26 cellular contexts compared by ENCODE assay signal in genomic region chr11:17217395-17217794, GRCh38.
"Had no signal": no experiment of that assay in that cellular context is flagged by ENCODE, and none has a peak within 500 bp of the region (broad histone marks: within the 10 kb centered on the region; RNA-seq: fewer than 3 reads in every experiment).

No MANE protein-coding gene starts in this region.

- H3K27me3 ChIP-seq: pancreas, right lobe of liver, sigmoid colon, stomach, thyroid gland, tibial nerve, upper lobe of left lung, vagina had no signal

- H3K9me3 ChIP-seq: neutrophil, pancreas, prostate gland, right lobe of liver, sigmoid colon, stomach, thoracic aorta, thyroid gland, vagina had no signal

- H3K27ac ChIP-seq: neutrophil, pancreas, prostate gland, right lobe of liver, sigmoid colon, stomach, thoracic aorta, thyroid gland, tibial nerve, upper lobe of left lung, vagina had no signal

- H3K27me3 Mint-ChIP-seq: stimulated activated naive B cell treated with anti-CD40 and anti-IgM and Interleukin-4, amounts not matched to agents 10 μg/mL and 1 μg/mL and 100 μg/mL, for 72 hours had no signal

- H3K27ac Mint-ChIP-seq: natural killer cell treated with Interleukin-12 subunit alpha and Interleukin-12 subunit beta and Interleukin-15 and Interleukin-18, amount 100 ng/mL, for 72 hours; nephron progenitor cell; stimulated activated effector memory CD8-positive, alpha-beta T cell treated with anti-CD3 and anti-CD28 coated beads, Interleukin-12 subunit alpha, Interleukin-12 subunit beta, amount 100 ng/mL, for 72 hours; stimulated activated naive B cell treated with anti-CD40 and anti-IgM and Interleukin-4, amounts not matched to agents 10 μg/mL and 1 μg/mL and 100 μg/mL, for 72 hours; stimulated activated naive CD8-positive, alpha-beta T cell treated with anti-CD3 and anti-CD28 coated beads, Interleukin-15, Interleukin-2, amounts not matched to agents 100 ng/mL and 50 ng/mL, for 24 hours had no signal

- H3K4me1 ChIP-seq: pancreas, prostate gland, right lobe of liver, sigmoid colon, stomach, tibial nerve, upper lobe of left lung, vagina had no signal

- ATAC-seq: natural killer cell treated with Interleukin-12 subunit alpha and Interleukin-12 subunit beta and Interleukin-15 and Interleukin-18, amount 100 ng/mL, for 72 hours; pancreas; right cardiac atrium; right lobe of liver; stimulated activated effector memory CD8-positive, alpha-beta T cell treated with anti-CD3 and anti-CD28 coated beads, Interleukin-12 subunit alpha, Interleukin-12 subunit beta, amount 100 ng/mL, for 72 hours; stimulated activated naive B cell treated with anti-CD40 and anti-IgM and Interleukin-4, amounts not matched to agents 10 μg/mL and 1 μg/mL and 100 μg/mL, for 72 hours had no signal

- DNase-seq: nephron progenitor cell; nucleus accumbens; pancreas; right cardiac atrium; right lobe of liver; sigmoid colon; small intestine; stimulated activated CD4-positive, alpha-beta T cell treated with anti-CD3 and anti-CD28 coated beads, Interleukin-15, amount 100 ng/mL, for 24 hours; stimulated activated CD4-positive, alpha-beta T cell treated with anti-CD3 and anti-CD28 coated beads, Interleukin-2, amount 100 ng/mL, for 24 hours; stimulated activated CD4-positive, alpha-beta T cell treated with anti-CD3 and anti-CD28 coated beads, Interleukin-2, amount 100 ng/mL, for 48 hours; stimulated activated CD4-positive, alpha-beta T cell treated with anti-CD3 and anti-CD28 coated beads, Interleukin-4, amount 100 ng/mL, for 24 hours; stimulated activated naive B cell treated with anti-CD40 and anti-IgM and Interleukin-4, amounts not matched to agents 10 μg/mL and 1 μg/mL and 100 μg/mL, for 72 hours; stimulated activated naive CD4-positive, alpha-beta T cell treated with Interleukin-2 at 50 U/mL for 16 hours; stomach; thyroid gland; trophoblast cell; upper lobe of left lung had no signal

- H3K4me3 Mint-ChIP-seq: natural killer cell treated with Interleukin-12 subunit alpha and Interleukin-12 subunit beta and Interleukin-15 and Interleukin-18, amount 100 ng/mL, for 72 hours; nephron progenitor cell; neural crest cell; stimulated activated effector memory CD8-positive, alpha-beta T cell treated with anti-CD3 and anti-CD28 coated beads, Interleukin-12 subunit alpha, Interleukin-12 subunit beta, amount 100 ng/mL, for 72 hours; stimulated activated naive B cell treated with anti-CD40 and anti-IgM and Interleukin-4, amounts not matched to agents 10 μg/mL and 1 μg/mL and 100 μg/mL, for 72 hours; stimulated activated naive CD8-positive, alpha-beta T cell treated with anti-CD3 and anti-CD28 coated beads, Interleukin-15, Interleukin-2, amounts not matched to agents 100 ng/mL and 50 ng/mL, for 24 hours had no signal

- H3K4me1 Mint-ChIP-seq: nephron progenitor cell; neural crest cell; stimulated activated effector memory CD8-positive, alpha-beta T cell treated with anti-CD3 and anti-CD28 coated beads, Interleukin-12 subunit alpha, Interleukin-12 subunit beta, amount 100 ng/mL, for 72 hours had no signal

- H3K36me3 Mint-ChIP-seq: stimulated activated effector memory CD8-positive, alpha-beta T cell treated with anti-CD3 and anti-CD28 coated beads, Interleukin-12 subunit alpha, Interleukin-12 subunit beta, amount 100 ng/mL, for 72 hours had no signal

- H3K4me3 ChIP-seq: pancreas, prostate gland, right lobe of liver, sigmoid colon, stomach, thoracic aorta, thyroid gland, tibial nerve, upper lobe of left lung, vagina had no signal

- H3K9me3 Mint-ChIP-seq: natural killer cell treated with Interleukin-12 subunit alpha and Interleukin-12 subunit beta and Interleukin-15 and Interleukin-18, amount 100 ng/mL, for 72 hours; stimulated activated effector memory CD8-positive, alpha-beta T cell treated with anti-CD3 and anti-CD28 coated beads, Interleukin-12 subunit alpha, Interleukin-12 subunit beta, amount 100 ng/mL, for 72 hours; stimulated activated naive B cell treated with anti-CD40 and anti-IgM and Interleukin-4, amounts not matched to agents 10 μg/mL and 1 μg/mL and 100 μg/mL, for 72 hours; stimulated activated naive CD8-positive, alpha-beta T cell treated with anti-CD3 and anti-CD28 coated beads, Interleukin-15, Interleukin-2, amounts not matched to agents 100 ng/mL and 50 ng/mL, for 24 hours had no signal

- H3K36me3 ChIP-seq: neutrophil, pancreas, prostate gland, right lobe of liver, sigmoid colon, stomach, thoracic aorta, thyroid gland, tibial nerve, upper lobe of left lung, vagina had no signal
